Comparison of ENCODE assay signal across 8 cellular contexts in genomic region chr12:121015825-121016766, GRCh38. TPM values are rescaled to one million over a fixed set of nuclear protein-coding genes. Genes with fewer than 3 reads are reported as not detected.
DNase-seq lines count a peak whose midpoint lies in the region; ATAC-seq, FAIRE-seq and TF ChIP-seq lines count a peak whose summit lies in the region.

A gene with protein sequence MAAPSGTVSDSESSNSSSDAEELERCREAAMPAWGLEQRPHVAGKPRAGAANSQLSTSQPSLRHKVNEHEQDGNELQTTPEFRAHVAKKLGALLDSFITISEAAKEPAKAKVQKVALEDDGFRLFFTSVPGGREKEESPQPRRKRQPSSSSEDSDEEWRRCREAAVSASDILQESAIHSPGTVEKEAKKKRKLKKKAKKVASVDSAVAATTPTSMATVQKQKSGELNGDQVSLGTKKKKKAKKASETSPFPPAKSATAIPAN (minus strand): TSS chr12:121016487. CDS start chr12:121016474, 13 bp downstream.

- TF ChIP-seq CTCF in BE2C (IDR thresholded peaks at IDR 0.05; ENCODE audit: low read depth, low read length) = no peak

- FAIRE-seq in GM19239 (lab: Jason Lieb, UNC) = peak; percentile 98

- ATAC-seq in HG03442 (IDR thresholded peaks at IDR 0.05; ENCODE audit: unreplicated experiment) = peak; percentile 96

- DNase-seq in BE2C (peak; percentile 93), GM19239 (ENCODE audit: insufficient read length, low spot score) (peak; percentile 78), NCI-H510A treated with DMSO at 0.1 percent for 48 hours (lab: John Stamatoyannopoulos, UW) (peak; percentile 96), cerebellum (ENCODE audit: low spot score) (peak; percentile 95), kidney tubule cell (ENCODE audit: low spot score) (peak; percentile 89)
- DNase-seq in activated CD4-positive, alpha-beta T cell treated with anti-CD3 and anti-CD28 coated beads for 1 hour = peak; percentile 88
- peak; percentile 72 to 81 for DNase-seq in stimulated activated CD4-positive, alpha-beta T cell treated with anti-CD3 and anti-CD28 coated beads, Interleukin-1b, Interleukin-23, amount 100 ng/mL, for 1 hour (ENCODE audit: low read depth in 2 of 2)

- H3K9me3 ChIP-seq in BE2C = no peaks in the 10 kb centered on the region

- no peaks in the 10 kb centered on the region for H3K27me3 ChIP-seq in BE2C

- peak within 1 kb of the TSS; percentile 99 for H3K4me3 ChIP-seq in BE2C (ENCODE audit: low read depth, low read length)

- H3K4me1 ChIP-seq in BE2C = no peaks in the 10 kb centered on the region

- peaks cover 4% of the 10 kb centered on the region; the same call in 1 of the 2 replicates for H3K36me3 ChIP-seq in BE2C

RNA-seq across cellular contexts. Expression of the gene that starts here (rescaled TPM):
- polyA plus RNA-seq in BE2C (2012; ENCODE audit: insufficient read depth, insufficient read length, low read depth) = 31.0 TPM
- total RNA-seq in cerebellum = 11.7 TPM

Comparison
In these comparisons a context has a peak if more than half of its experiments do, and no peak if none do; other contexts are left out.
1. Peak in every context shown above with its lines: DNase-seq, ATAC-seq and H3K4me3 ChIP-seq.